In the genomic region with DNA sequence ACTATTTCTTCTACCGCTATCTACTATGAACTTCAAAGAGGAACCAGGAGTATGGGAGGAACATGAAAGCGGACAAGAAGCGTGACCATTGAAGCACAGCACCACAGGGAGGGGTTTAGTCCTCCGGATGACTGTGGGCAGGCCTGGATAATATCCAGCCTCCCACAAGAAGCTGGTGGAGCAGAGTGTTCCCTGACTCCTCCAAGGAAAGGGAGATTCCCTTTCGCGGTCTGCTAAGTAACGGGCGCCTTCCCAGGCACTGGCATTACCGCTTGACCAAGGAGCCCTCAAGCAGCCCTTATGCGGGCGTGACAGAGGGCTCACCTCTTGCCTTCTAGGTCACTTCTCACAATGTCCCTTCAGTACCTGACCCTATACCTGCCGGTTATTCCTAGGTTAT, we compare ENCODE assay signal across 7 cellular contexts. TPM values are rescaled to one million over a fixed set of nuclear protein-coding genes. Genes with fewer than 3 reads are reported as not detected.
DNase-seq lines count a peak whose midpoint lies in the region; TF ChIP-seq lines count a peak whose summit lies in the region.
"Not testable (repeated sequence)": the region's sequence is repeated elsewhere in the genome, so short reads cannot be mapped to it uniquely, and the experiment has no call there.

No MANE protein-coding gene starts in this region.

- H3K36me3 Mint-ChIP-seq in dendritic cell treated with granulocyte-macrophage colony-stimulating factor and Interleukin-4, amounts not matched to agents 40 ng/mL and 50 ng/mL, for 4 days (ENCODE audit: low read depth) = not testable (repeated sequence)

- H3K4me1 Mint-ChIP-seq in dendritic cell treated with granulocyte-macrophage colony-stimulating factor and Interleukin-4, amounts not matched to agents 40 ng/mL and 50 ng/mL, for 4 days (ENCODE audit: low read depth) = peaks cover 17% of the 10 kb centered on the region

- not testable (repeated sequence) for H3K4me3 ChIP-seq in fibroblast of villous mesenchyme (ENCODE audit: low read depth, low read length)

- peak overlapping the region; percentile 37 for H3K4me3 Mint-ChIP-seq in dendritic cell treated with granulocyte-macrophage colony-stimulating factor and Interleukin-4, amounts not matched to agents 40 ng/mL and 50 ng/mL, for 4 days

- H3K9me3 Mint-ChIP-seq in dendritic cell treated with granulocyte-macrophage colony-stimulating factor and Interleukin-4, amounts not matched to agents 40 ng/mL and 50 ng/mL, for 4 days = not testable (repeated sequence)

- not testable (repeated sequence) for H3K27me3 Mint-ChIP-seq in dendritic cell treated with granulocyte-macrophage colony-stimulating factor and Interleukin-4, amounts not matched to agents 40 ng/mL and 50 ng/mL, for 4 days

- in situ Hi-C loops in Caki2 (cut with HindIII; ENCODE audit: low pct_unique_long_range_greater_than_20kb, low sequenced_read_pairs) = not testable (repeated sequence)

- H3K27ac Mint-ChIP-seq in dendritic cell treated with granulocyte-macrophage colony-stimulating factor and Interleukin-4, amounts not matched to agents 40 ng/mL and 50 ng/mL, for 4 days = not testable (repeated sequence)

- intact Hi-C loops in dendritic cell treated with granulocyte-macrophage colony-stimulating factor and Interleukin-4, amounts not matched to agents 40 ng/mL and 50 ng/mL, for 4 days (cut with micrococcal nuclease) = loop anchor here (10.0 kb wide), 1 partner anchor 58 kb away; no protein-coding TSS in a partner anchor

- TF ChIP-seq CTCF in fibroblast of villous mesenchyme (IDR thresholded peaks at IDR 0.05; ENCODE audit: insufficient read depth, low read depth, low read length) = not testable (repeated sequence)

- DNase-seq in Caki2 (ENCODE audit: low read depth) (peak; percentile 77), MV-4-11 (lab: John Stamatoyannopoulos, UW) (peak; percentile 67), RPMI7951 (ENCODE audit: low read depth) (peak; percentile 47), fibroblast of villous mesenchyme (ENCODE audit: low read depth) (peak; percentile 33), kidney glomerular epithelial cell (lab: John Stamatoyannopoulos, UW) (peak; percentile 57), renal cortical epithelial cell (ENCODE audit: low read depth) (peak; percentile 79)

RNA-seq across cellular contexts. Expression of a gene that starts 24.4 kb away (rescaled TPM):
- 388 and 424 TPM in 2 replicates for total RNA-seq in Caki2 (2014; rRNA removed; shearing (Covaris generic); ENCODE audit: low replicate concordance)
- 344 and 457 TPM in 2 replicates for total RNA-seq in RPMI7951 (2014; rRNA removed; shearing (Covaris generic))
- total RNA-seq in fibroblast of villous mesenchyme (126 and 135 TPM in 2 replicates), renal cortical epithelial cell (116 and 173 TPM in 2 replicates)
